24 cellular contexts compared by ENCODE assay signal in the genomic region with DNA sequence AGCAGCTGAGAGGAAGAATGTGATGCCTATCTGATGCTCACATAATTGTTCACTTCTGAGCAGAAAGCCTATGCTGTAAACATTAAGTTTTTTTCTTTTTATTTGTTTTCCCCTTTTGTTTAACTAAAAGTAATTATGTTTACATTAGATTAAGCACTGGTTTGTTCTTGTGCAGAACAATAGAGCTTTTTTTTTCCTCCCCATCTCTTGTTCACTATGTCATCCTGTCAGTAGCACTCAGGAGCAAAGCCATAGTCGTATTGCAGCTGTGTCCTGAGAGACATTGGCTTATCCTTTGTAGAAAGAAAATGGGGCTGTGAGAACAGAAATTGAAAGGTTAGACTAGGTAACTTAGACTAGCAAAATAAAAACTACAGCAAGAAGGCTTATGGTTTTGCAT.
"Had no signal": no experiment of that assay in that cellular context is flagged by ENCODE, and none has a peak within 500 bp of the region (broad histone marks: within the 10 kb centered on the region; RNA-seq: fewer than 3 reads in every experiment).

No MANE protein-coding gene starts in this region.

- H3K36me3 ChIP-seq: colonic mucosa, suprapubic skin, tibial nerve had no signal

- H3K9me3 ChIP-seq: colonic mucosa, psoas muscle, suprapubic skin, tibial nerve had no signal

- H3K4me3 ChIP-seq: colonic mucosa, psoas muscle, suprapubic skin, tibial nerve had no signal

- H3K27me3 ChIP-seq: colonic mucosa, suprapubic skin, tibial nerve had no signal

- H3K9me3 Mint-ChIP-seq: T-helper 1 cell treated with Interleukin-12 subunit alpha and Interleukin-12 subunit beta and Interleukin-4 antibody, amounts not matched to agents 30 μg/mL and 1 μg/mL, for 36 hours had no signal

- H3K36me3 Mint-ChIP-seq: activated naive CD8-positive, alpha-beta T cell; naive thymus-derived CD4-positive, alpha-beta T cell had no signal

- H3K4me1 ChIP-seq: colonic mucosa, psoas muscle, suprapubic skin, tibial nerve had no signal

- ATAC-seq: activated CD4-positive, alpha-beta T cell treated with anti-CD3 and anti-CD28 coated beads for 36 hours; left colon; naive thymus-derived CD4-positive, alpha-beta T cell; psoas muscle; right cardiac atrium had no signal

- DNase-seq: activated B cell treated with CpG ODN at 0.5 μM for 24 hours; activated CD4-positive, alpha-beta T cell treated with anti-CD3 and anti-CD28 coated beads for 36 hours; activated CD4-positive, alpha-beta T cell treated with anti-CD3 and anti-CD28 coated beads, Interleukin-2, amount 50 U/mL, for 4 hours; activated CD8-positive, alpha-beta memory T cell treated with anti-CD3 and anti-CD28 coated beads for 24 hours; activated CD8-positive, alpha-beta memory T cell treated with anti-CD3 and anti-CD28 coated beads, Interleukin-2, amount 50 U/mL, for 4 hours; activated naive CD4-positive, alpha-beta T cell; activated T-cell treated with anti-CD3 and anti-CD28 coated beads, Interleukin-2, amount 50 U/mL, for 24 hours; colonic mucosa; endodermal cell; foreskin fibroblast; left colon; mesenchymal stem cell; naive thymus-derived CD4-positive, alpha-beta T cell; psoas muscle; right cardiac atrium; stimulated activated CD4-positive, alpha-beta T cell treated with anti-CD3 and anti-CD28 coated beads, Interleukin-12 subunit alpha, Interleukin-12 subunit beta, amount 100 ng/mL, for 4 hours; stimulated activated CD4-positive, alpha-beta T cell treated with anti-CD3 and anti-CD28 coated beads, Interleukin-1b, Interleukin-23, amount 100 ng/mL, for 48 hours; T1000 had no signal

- H3K4me1 Mint-ChIP-seq: activated B cell treated with CpG ODN at 0.5 μM for 24 hours; activated CD4-positive, alpha-beta T cell treated with anti-CD3 and anti-CD28 coated beads for 36 hours; naive thymus-derived CD4-positive, alpha-beta T cell had no signal

- H3K27me3 Mint-ChIP-seq: activated B cell treated with CpG ODN at 0.5 μM for 24 hours; activated CD4-positive, alpha-beta T cell treated with anti-CD3 and anti-CD28 coated beads for 36 hours; activated naive CD8-positive, alpha-beta T cell; activated T-cell treated with anti-CD3 and anti-CD28 coated beads, Interleukin-2, amount 50 U/mL, for 24 hours; naive thymus-derived CD4-positive, alpha-beta T cell; stimulated activated naive CD8-positive, alpha-beta T cell treated with anti-CD3 and anti-CD28 coated beads, Interleukin-15, Interleukin-2, amounts not matched to agents 100 ng/mL and 50 ng/mL, for 24 hours had no signal

- H3K4me3 Mint-ChIP-seq: activated B cell treated with CpG ODN at 0.5 μM for 24 hours; activated CD4-positive, alpha-beta T cell treated with anti-CD3 and anti-CD28 coated beads for 36 hours; activated naive CD8-positive, alpha-beta T cell; activated T-cell treated with anti-CD3 and anti-CD28 coated beads, Interleukin-2, amount 50 U/mL, for 24 hours; endodermal cell; naive thymus-derived CD4-positive, alpha-beta T cell; neural crest cell; stimulated activated naive CD8-positive, alpha-beta T cell treated with anti-CD3 and anti-CD28 coated beads, Interleukin-15, Interleukin-2, amounts not matched to agents 100 ng/mL and 50 ng/mL, for 24 hours; T-helper 1 cell treated with Interleukin-12 subunit alpha and Interleukin-12 subunit beta and Interleukin-4 antibody, amounts not matched to agents 30 μg/mL and 1 μg/mL, for 36 hours had no signal

- H3K27ac ChIP-seq: colonic mucosa, psoas muscle, suprapubic skin, tibial nerve had no signal
